Comparison of ENCODE assay signal across 14 cellular contexts in the genomic region with DNA sequence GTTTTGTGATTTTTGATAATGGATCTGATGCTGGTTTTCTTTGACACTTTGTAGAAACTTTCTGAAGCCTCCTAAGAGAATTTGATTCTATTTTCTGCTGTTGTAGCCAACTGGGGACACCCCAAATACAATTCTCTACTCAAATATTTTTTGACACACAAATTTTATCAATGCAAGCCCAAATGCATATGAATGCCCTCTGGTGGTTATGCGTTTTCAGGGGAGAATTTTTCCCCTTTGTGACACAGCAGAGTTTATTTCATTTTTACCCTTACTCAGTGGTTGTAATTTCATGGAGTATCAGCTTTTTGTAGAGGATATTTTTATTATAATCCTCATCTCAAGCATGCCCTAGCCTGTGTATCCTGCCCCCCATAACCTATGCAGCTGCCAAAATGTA. TPM values are rescaled to one million over a fixed set of nuclear protein-coding genes. Genes with fewer than 3 reads are reported as not detected.
DNase-seq lines count a peak whose midpoint lies in the region; ATAC-seq and TF ChIP-seq lines count a peak whose summit lies in the region.
"Had no signal": no experiment of that assay in that cellular context is flagged by ENCODE, and none has a peak within 500 bp of the region (broad histone marks: within the 10 kb centered on the region; RNA-seq: fewer than 3 reads in every experiment).

No MANE protein-coding gene starts in this region.

- DNase-seq in left ventricle myocardium inferior (no peak), left cardiac atrium (no peak), OCI-M1 (lab: John Stamatoyannopoulos, UW) (peak; percentile 47), fibroblast of lung (ENCODE audit: low read depth in 2 of 2) (peak in 1 of 2 donors; percentile 34), NK-92 (lab: John Stamatoyannopoulos, UW; ENCODE audit: unreplicated experiment) (no peak), lower lobe of right lung (no peak)
- no peak for DNase-seq in stimulated activated CD4-positive, alpha-beta T cell treated with anti-CD3 and anti-CD28 coated beads, Interleukin-2, amount 100 ng/mL, for 24 hours
- DNase-seq in activated CD4-positive, CD25-positive, alpha-beta regulatory T cell (lab: John Stamatoyannopoulos, UW), result no peak
- DNase-seq: activated CD4-positive, alpha-beta T cell treated with anti-CD3 and anti-CD28 coated beads, Interleukin-2, amount 10 ng/mL, durations not matched to agents 24 days and 14 days; activated naive CD4-positive, alpha-beta T cell treated with anti-CD3 and anti-CD28 coated beads for 36 hours; mesendoderm had no signal

- H2AFZ ChIP-seq in fibroblast of lung (ENCODE audit: low read length), result no peak overlapping the region

- no peak for ATAC-seq in left cardiac atrium
- no peak for ATAC-seq in lower lobe of right lung

- no peak overlapping the region for H3K4me3 ChIP-seq in left ventricle myocardium inferior
- no peak overlapping the region for H3K4me3 ChIP-seq in fibroblast of lung (replicated peaks in 1 of 4; ENCODE audit: control extremely low read depth in 1 of 4, insufficient read depth in 1 of 4, low read depth in 3 of 4, low read length in 4 of 4)
- H3K4me3 ChIP-seq in lower lobe of right lung, result no peak overlapping the region
- H3K4me3 ChIP-seq: BLaER1, HAP-1, suprapubic skin had no signal

- H3K9me3 ChIP-seq in left ventricle myocardium inferior (replicated peaks) (peaks cover 6% of the 10 kb centered on the region), fibroblast of lung (ENCODE audit: control insufficient read depth, insufficient read depth, low read depth, low read length) (no peaks in the 10 kb centered on the region), lower lobe of right lung (no peaks in the 10 kb centered on the region)
- H3K9me3 ChIP-seq: BLaER1, HAP-1, suprapubic skin had no signal

- no peaks in the 10 kb centered on the region for H3K4me1 ChIP-seq in left ventricle myocardium inferior
- H3K4me1 ChIP-seq in fibroblast of lung (ENCODE audit: control insufficient read depth, extremely low read depth, insufficient read depth, low read length), result no peaks in the 10 kb centered on the region
- H3K4me1 ChIP-seq in lower lobe of right lung, result no peaks in the 10 kb centered on the region
- H3K4me1 ChIP-seq: BLaER1, HAP-1, suprapubic skin had no signal

- no peak overlapping the region for H3K27ac ChIP-seq in left ventricle myocardium inferior (replicated peaks)
- H3K27ac ChIP-seq in fibroblast of lung (ENCODE audit: insufficient read depth, low read length), result no peak overlapping the region
- no peak overlapping the region for H3K27ac ChIP-seq in lower lobe of right lung
- H3K27ac ChIP-seq: BLaER1, suprapubic skin had no signal

- H3K9ac ChIP-seq in fibroblast of lung (ENCODE audit: insufficient read depth, low read length), result no peak overlapping the region
- H3K9ac ChIP-seq: BLaER1 had no signal

- H3K36me3 ChIP-seq in left ventricle myocardium inferior (no peaks in the 10 kb centered on the region), fibroblast of lung (ENCODE audit: control insufficient read depth, insufficient read depth, low read length) (no peaks in the 10 kb centered on the region), lower lobe of right lung (no peaks in the 10 kb centered on the region)
- H3K36me3 ChIP-seq: BLaER1, HAP-1, suprapubic skin had no signal

- H4K20me1 ChIP-seq in fibroblast of lung (ENCODE audit: control insufficient read depth, extremely low read depth, insufficient read depth, low read length), result no peaks in the 10 kb centered on the region
- H4K20me1 ChIP-seq: BLaER1 had no signal

- intact Hi-C loops in left ventricle myocardium inferior (cut with micrococcal nuclease) (no loop called here), left cardiac atrium (cut with DNase I) (no loop called here), lower lobe of right lung (cut with DNase I) (no loop called here)

- H3K79me2 ChIP-seq in fibroblast of lung (ENCODE audit: control insufficient read depth, insufficient read depth, low read length), result no peaks in the 10 kb centered on the region

- H3K4me2 ChIP-seq in fibroblast of lung (ENCODE audit: extremely low read depth, insufficient read depth, low read length), result no peak overlapping the region
- H3K4me2 ChIP-seq: BLaER1 had no signal

- peak; percentile 36 for TF ChIP-seq CTCF in left ventricle myocardium inferior (IDR thresholded peaks at IDR 0.05; ENCODE audit: borderline replicate concordance)
- peak; percentile 23 to 52 for TF ChIP-seq CTCF in fibroblast of lung (conservative IDR thresholded peaks at IDR 0.05 in 1 of 2, IDR thresholded peaks at IDR 0.05 in 1 of 2; ENCODE audit: low read depth in 1 of 2, low read length in 2 of 2)
- no peak for TF ChIP-seq CTCF in lower lobe of right lung (IDR thresholded peaks at IDR 0.05)

- H3K27me3 ChIP-seq in left ventricle myocardium inferior (ENCODE audit: low read depth), result no peaks in the 10 kb centered on the region
- no peaks in the 10 kb centered on the region for H3K27me3 ChIP-seq in fibroblast of lung (ENCODE audit: control insufficient read depth, insufficient read depth, low read length)
- no peaks in the 10 kb centered on the region for H3K27me3 ChIP-seq in lower lobe of right lung (ENCODE audit: low read depth)
- H3K27me3 ChIP-seq: BLaER1, suprapubic skin had no signal

RNA-seq across cellular contexts. Expression of gene MTMR2, which starts 44.7 kb away (rescaled TPM):
- 16.7 TPM for total RNA-seq in left ventricle myocardium inferior
- total RNA-seq in left cardiac atrium, result 10 to 100 TPM; 15.6 to 22.0 TPM
- 25.4 and 29.2 TPM in 2 replicates for total RNA-seq in fibroblast of lung
- polyA plus RNA-seq in fibroblast of lung, result 39.0 and 48.2 TPM in 2 replicates
- 33.9 and 36.6 TPM in 2 replicates for polyA plus RNA-seq in fibroblast of lung (2012)
- 10.4 and 11.9 TPM in 2 replicates for polyA minus RNA-seq in fibroblast of lung (ENCODE audit: low replicate concordance)
- total RNA-seq in lower lobe of right lung, result 24.9 TPM
